ENCODE assay signal across 8 cellular contexts in the genomic region with DNA sequence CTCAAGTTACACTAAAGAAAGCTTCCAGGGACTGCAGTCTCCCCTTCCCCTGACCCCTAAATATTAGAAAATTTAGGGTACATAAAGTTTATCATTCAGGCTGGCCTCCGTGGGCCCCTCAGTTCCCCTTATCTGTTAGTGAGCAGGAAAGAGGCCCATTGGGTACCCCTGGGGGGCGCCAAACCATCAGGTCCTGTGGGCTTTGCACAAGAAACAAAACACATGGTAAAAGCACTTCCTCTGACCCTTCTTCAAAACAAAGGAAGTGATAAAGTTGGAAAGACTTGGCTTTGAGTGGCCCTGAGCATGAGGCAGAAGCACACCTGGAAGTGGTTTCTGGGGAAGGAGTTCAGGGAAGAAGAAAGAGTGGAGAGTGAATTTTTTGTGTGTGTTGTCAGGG.
DNase-seq lines count a peak whose midpoint lies in the region; ATAC-seq and TF ChIP-seq lines count a peak whose summit lies in the region.

No MANE protein-coding gene starts in this region.

- no peak for TF ChIP-seq EP300 in suprapubic skin (IDR thresholded peaks at IDR 0.05)

- H3K9me3 ChIP-seq in cardiac muscle cell (ENCODE audit: low read depth) = no peaks in the 10 kb centered on the region
- H3K9me3 ChIP-seq in parathyroid adenoma (ENCODE audit: control insufficient read depth, low read length) = no peaks in the 10 kb centered on the region
- no peaks in the 10 kb centered on the region for H3K9me3 ChIP-seq in suprapubic skin

- WGBS in suprapubic skin = 66% methylated on average over 2 of the region's 2 CpGs

- H3K27me3 ChIP-seq in cardiac muscle cell (no peaks in the 10 kb centered on the region), parathyroid adenoma (ENCODE audit: control insufficient read depth, insufficient read depth, low read length) (no peaks in the 10 kb centered on the region), suprapubic skin (no peaks in the 10 kb centered on the region)

- no peak overlapping the region for H3K4me2 ChIP-seq in parathyroid adenoma (ENCODE audit: low read length)

- H3K4me3 ChIP-seq in cardiac muscle cell (no peak overlapping the region), parathyroid adenoma (ENCODE audit: low read depth, low read length) (no peak overlapping the region), suprapubic skin (no peak overlapping the region)

- TF ChIP-seq CTCF in cardiac muscle cell (IDR thresholded peaks at IDR 0.05; ENCODE audit: low read depth, low read length) = peak; percentile 31
- TF ChIP-seq CTCF in parathyroid adenoma (IDR thresholded peaks at IDR 0.05) = peak; percentile 34
- TF ChIP-seq CTCF in suprapubic skin (IDR thresholded peaks at IDR 0.05) = no peak

- H3K27ac ChIP-seq in cardiac muscle cell = no peak overlapping the region
- no peak overlapping the region for H3K27ac ChIP-seq in parathyroid adenoma
- no peak overlapping the region for H3K27ac ChIP-seq in suprapubic skin

- H2AFZ ChIP-seq in parathyroid adenoma = no peak overlapping the region

- H3K4me1 ChIP-seq in cardiac muscle cell (ENCODE audit: low read depth) = no peaks in the 10 kb centered on the region
- no peaks in the 10 kb centered on the region for H3K4me1 ChIP-seq in parathyroid adenoma
- no peaks in the 10 kb centered on the region for H3K4me1 ChIP-seq in suprapubic skin

- H3K9ac ChIP-seq in parathyroid adenoma = no peak overlapping the region

- no peaks in the 10 kb centered on the region for H3K79me2 ChIP-seq in parathyroid adenoma

- peak in 1 of 2 donors; percentile 25 for DNase-seq in cardiac muscle cell (ENCODE audit: low read depth in 1 of 2, low spot score in 1 of 2)
- DNase-seq in cardiac septum (ENCODE audit: low spot score) = no peak
- DNase-seq in NCI-H69 (lab: John Stamatoyannopoulos, UW) = peak; percentile 73
- DNase-seq in ecto neural progenitor cell (ENCODE audit: low spot score) = peak; percentile 60
- DNase-seq in suprapubic skin (ENCODE audit: low spot score in 2 of 2) = no peak

- no peak for TF ChIP-seq POLR2A in suprapubic skin (IDR thresholded peaks at IDR 0.05)

- H3K36me3 ChIP-seq in cardiac muscle cell (no peaks in the 10 kb centered on the region), parathyroid adenoma (ENCODE audit: control insufficient read depth, insufficient read depth, low read length) (no peaks in the 10 kb centered on the region), suprapubic skin (no peaks in the 10 kb centered on the region)

- intact Hi-C loops in cardiac septum (cut with DNase I) = no loop called here

- ATAC-seq in GM21786 (IDR thresholded peaks at IDR 0.05; ENCODE audit: unreplicated experiment) (no peak), GM18520 (IDR thresholded peaks at IDR 0.05; ENCODE audit: unreplicated experiment) (no peak)

Comparison
In these comparisons a context has a peak if more than half of its experiments do, and no peak if none do; other contexts are left out.
1. DNase-seq: peak in NCI-H69 (single experiment) and ecto neural progenitor cell (single experiment); none in cardiac septum (single experiment) and suprapubic skin (0 of 2).
2. CTCF ChIP-seq: peak in cardiac muscle cell (single experiment) and parathyroid adenoma (single experiment); none in suprapubic skin (0 of 2).